ENCODE assay signal across 8 cellular contexts in the genomic region with DNA sequence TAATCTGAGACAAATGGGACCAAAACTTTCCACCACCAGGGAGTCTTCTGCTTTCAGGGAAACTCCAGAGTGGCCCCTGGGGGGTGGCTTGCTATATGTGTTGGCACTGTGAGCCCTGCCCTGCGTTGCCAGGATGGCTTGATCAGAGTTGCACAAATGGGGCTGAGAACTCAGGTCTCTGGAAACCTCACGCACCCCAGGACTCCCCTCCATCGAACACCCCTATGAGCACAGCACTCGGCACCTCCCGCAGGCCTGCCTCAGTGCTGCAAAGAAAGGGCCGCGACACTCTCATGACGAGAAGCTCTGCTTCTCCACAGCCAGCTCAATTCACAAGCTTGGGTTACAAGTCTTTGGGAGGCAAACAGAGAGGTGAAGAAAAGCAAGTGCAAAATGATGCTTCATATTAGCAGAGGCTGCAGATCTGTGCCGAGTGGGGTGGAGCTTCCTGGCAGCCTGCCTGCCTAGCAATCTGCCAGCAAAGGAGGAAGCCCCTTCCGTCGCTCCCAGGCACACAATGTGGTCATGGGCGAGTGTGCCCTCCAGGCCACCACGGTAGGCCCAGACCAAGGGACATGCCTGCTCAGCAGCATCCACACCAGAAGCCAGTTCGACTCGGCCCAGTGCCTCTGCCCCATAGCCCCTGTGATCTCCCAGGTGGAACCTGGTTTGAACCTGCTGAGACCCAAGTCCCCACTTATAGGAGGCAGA. TPM values are rescaled to one million over a fixed set of nuclear protein-coding genes. Genes with fewer than 3 reads are reported as not detected.
DNase-seq lines count a peak whose midpoint lies in the region; ATAC-seq and TF ChIP-seq lines count a peak whose summit lies in the region.

No MANE protein-coding gene starts in this region.

- H3K27me3 ChIP-seq in Caco-2 (replicated peaks; ENCODE audit: control insufficient read depth, insufficient read depth, low read length) (no peaks in the 10 kb centered on the region), body of pancreas (no peaks in the 10 kb centered on the region), layer of hippocampus (ENCODE audit: control insufficient read depth, insufficient read depth, low read length) (no peaks in the 10 kb centered on the region)

- peak overlapping the region; percentile 95 for H3K27ac Mint-ChIP-seq in Caco-2 (ENCODE audit: unreplicated experiment)

- no peak for TF ChIP-seq POLR2A in body of pancreas (IDR thresholded peaks at IDR 0.05)

- peak overlapping the region; percentile 38 for H3K4me3 Mint-ChIP-seq in Caco-2 (ENCODE audit: unreplicated experiment)

- no peaks in the 10 kb centered on the region for H3K27me3 Mint-ChIP-seq in Caco-2 (ENCODE audit: insufficient read depth, unreplicated experiment)

- H3K4me3 ChIP-seq in Caco-2 (ENCODE audit: low read depth, low read length) (no peak overlapping the region), body of pancreas (no peak overlapping the region)

- 33 to 47% methylated on average over 8 to 15 of the region's 15 CpGs for WGBS in body of pancreas, 2 donors

- H3K9me3 ChIP-seq in Caco-2 (no peaks in the 10 kb centered on the region), body of pancreas (no peaks in the 10 kb centered on the region)

- H3K36me3 ChIP-seq in Caco-2 (ENCODE audit: control insufficient read depth, insufficient read depth, low read length) (peaks cover 10% of the 10 kb centered on the region), body of pancreas (replicated peaks in 1 of 2; ENCODE audit: insufficient read depth in 1 of 2, low read depth in 2 of 2) (no peaks in the 10 kb centered on the region)

- POLR2A ChIA-PET in Caco-2 (lab: Charles Lee) = interaction anchor here (0.8 to 1.4 kb wide), 2 partner anchors 37 to 56 kb away, joined by 3 to 5 read pairs; partner anchors contain the start of gene MYH9

- BruUV-seq in Caco-2 (replicated peaks; lab: Mats Ljungman, UMichigan) = TSS peak; percentile 43

- H3K36me3 Mint-ChIP-seq in Caco-2 (ENCODE audit: insufficient read depth, unreplicated experiment) = peaks cover 100% of the 10 kb centered on the region

- H3K27ac ChIP-seq in body of pancreas = peak overlapping the region; percentile 71 to 96 (median 89)
- H3K27ac ChIP-seq in layer of hippocampus (ENCODE audit: low read depth, low read length) = peak overlapping the region; percentile 84

- ATAC-seq in SK-N-SH treated with all-trans-retinoic acid at 6 μM for 48 hours (peak; percentile 0; the same call in 2 of the 3 replicates), body of pancreas (no peak), HG03571 (IDR thresholded peaks at IDR 0.05; ENCODE audit: unreplicated experiment) (no peak)

- H3K9me3 Mint-ChIP-seq in Caco-2 (ENCODE audit: unreplicated experiment) = no peaks in the 10 kb centered on the region

- TF ChIP-seq CTCF in Caco-2 (IDR thresholded peaks at IDR 0.05; ENCODE audit: insufficient read depth in 1 of 2, low read depth in 1 of 2, low read length in 1 of 2, severe bottlenecking in 1 of 2, unreplicated experiment in 1 of 2) (no peak), body of pancreas (IDR thresholded peaks at IDR 0.05) (no peak)

- H3K4me1 Mint-ChIP-seq in Caco-2 (ENCODE audit: low read depth, unreplicated experiment) = peaks cover 75% of the 10 kb centered on the region

- peaks cover 75% of the 10 kb centered on the region for H3K4me1 ChIP-seq in Caco-2
- peaks cover 100% of the 10 kb centered on the region for H3K4me1 ChIP-seq in body of pancreas

- DNase-seq in Caco-2 (no peak), HK-2 (ENCODE audit: unreplicated experiment) (peak; percentile 61), body of pancreas (peak; percentile 46 to 74 (median 65)), foreskin melanocyte (no peak)
- peak in 2 of 3 experiments; percentile 20 to 49 for DNase-seq in stimulated activated CD4-positive, alpha-beta T cell treated with anti-CD3 and anti-CD28 coated beads, TNF-alpha, amount 100 ng/mL, for 24 hours (ENCODE audit: low read depth in 3 of 3)

- CTCF ChIA-PET in Caco-2 (lab: Charles Lee) = interaction anchor here (1.0 to 1.5 kb wide), 3 partner anchors 28 to 138 kb away, joined by 3 to 4 read pairs (median 3); no protein-coding TSS in a partner anchor

- intact Hi-C loops in Caco-2 (cut with micrococcal nuclease; ENCODE audit: unreplicated experiment) (no loop called here), body of pancreas (cut with DNase I) (no loop called here)

TF ChIP-seq in SK-N-SH treated with all-trans-retinoic acid at 6 μM for 48 hours, 23 proteins besides CTCF, POLR2A, EP300 and RAD21 (continues in another document):
- TF ChIP-seq SNAI2 (CRISPR knock-in tag; IDR thresholded peaks at IDR 0.05) = no peak
- TF ChIP-seq TCF4 (CRISPR knock-in tag; IDR thresholded peaks at IDR 0.05; ENCODE audit: borderline replicate concordance) = no peak
- TF ChIP-seq, protein P1, sequence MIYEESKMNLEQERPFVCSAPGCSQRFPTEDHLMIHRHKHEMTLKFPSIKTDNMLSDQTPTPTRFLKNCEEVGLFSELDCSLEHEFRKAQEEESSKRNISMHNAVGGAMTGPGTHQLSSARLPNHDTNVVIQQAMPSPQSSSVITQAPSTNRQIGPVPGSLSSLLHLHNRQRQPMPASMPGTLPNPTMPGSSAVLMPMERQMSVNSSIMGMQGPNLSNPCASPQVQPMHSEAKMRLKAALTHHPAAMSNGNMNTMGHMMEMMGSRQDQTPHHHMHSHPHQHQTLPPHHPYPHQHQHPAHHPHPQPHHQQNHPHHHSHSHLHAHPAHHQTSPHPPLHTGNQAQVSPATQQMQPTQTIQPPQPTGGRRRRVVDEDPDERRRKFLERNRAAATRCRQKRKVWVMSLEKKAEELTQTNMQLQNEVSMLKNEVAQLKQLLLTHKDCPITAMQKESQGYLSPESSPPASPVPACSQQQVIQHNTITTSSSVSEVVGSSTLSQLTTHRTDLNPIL (CRISPR knock-in tag; IDR thresholded peaks at IDR 0.05; ENCODE audit: low read depth) = no peak
- TF ChIP-seq RARB (CRISPR knock-in tag; IDR thresholded peaks at IDR 0.05) = no peak
- no peak for TF ChIP-seq ISL1 (CRISPR knock-in tag; IDR thresholded peaks at IDR 0.05)
- TF ChIP-seq, protein P2, sequence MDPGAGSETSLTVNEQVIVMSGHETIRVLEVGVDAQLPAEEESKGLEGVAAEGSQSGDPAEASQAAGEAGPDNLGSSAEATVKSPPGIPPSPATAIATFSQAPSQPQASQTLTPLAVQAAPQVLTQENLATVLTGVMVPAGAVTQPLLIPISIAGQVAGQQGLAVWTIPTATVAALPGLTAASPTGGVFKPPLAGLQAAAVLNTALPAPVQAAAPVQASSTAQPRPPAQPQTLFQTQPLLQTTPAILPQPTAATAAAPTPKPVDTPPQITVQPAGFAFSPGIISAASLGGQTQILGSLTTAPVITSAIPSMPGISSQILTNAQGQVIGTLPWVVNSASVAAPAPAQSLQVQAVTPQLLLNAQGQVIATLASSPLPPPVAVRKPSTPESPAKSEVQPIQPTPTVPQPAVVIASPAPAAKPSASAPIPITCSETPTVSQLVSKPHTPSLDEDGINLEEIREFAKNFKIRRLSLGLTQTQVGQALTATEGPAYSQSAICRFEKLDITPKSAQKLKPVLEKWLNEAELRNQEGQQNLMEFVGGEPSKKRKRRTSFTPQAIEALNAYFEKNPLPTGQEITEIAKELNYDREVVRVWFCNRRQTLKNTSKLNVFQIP (CRISPR knock-in tag; IDR thresholded peaks at IDR 0.05; ENCODE audit: borderline replicate concordance, low read depth) = no peak
- TF ChIP-seq ZNF8 (CRISPR knock-in tag; IDR thresholded peaks at IDR 0.05) = no peak
- TF ChIP-seq ESRRG (CRISPR knock-in tag; IDR thresholded peaks at IDR 0.05) = no peak
- no peak for TF ChIP-seq ZFP30 (CRISPR knock-in tag; IDR thresholded peaks at IDR 0.05)
- TF ChIP-seq TOX (CRISPR knock-in tag; IDR thresholded peaks at IDR 0.05; ENCODE audit: borderline replicate concordance) = no peak
- no peak for TF ChIP-seq CSRNP3 (CRISPR knock-in tag; IDR thresholded peaks at IDR 0.05)
- TF ChIP-seq BACH2 (CRISPR knock-in tag; IDR thresholded peaks at IDR 0.05; ENCODE audit: borderline replicate concordance) = no peak
- no peak for TF ChIP-seq GLIS3 (CRISPR knock-in tag; IDR thresholded peaks at IDR 0.05)
- TF ChIP-seq TSHZ2 (CRISPR knock-in tag; IDR thresholded peaks at IDR 0.05) = no peak
- TF ChIP-seq ZC3H10 (CRISPR knock-in tag; IDR thresholded peaks at IDR 0.05) = no peak
- no peak for TF ChIP-seq CSDC2 (CRISPR knock-in tag; IDR thresholded peaks at IDR 0.05)

RNA-seq across cellular contexts. Expression of gene MYH9, which starts 55.7 kb away (rescaled TPM):
- total RNA-seq in Caco-2 (2022) (513 and 539 TPM in 2 replicates), body of pancreas (100 to 1,000 TPM; 294 to 323 TPM)

Comparison
In these comparisons a context has a peak if more than half of its experiments do, and no peak if none do; other contexts are left out.
1. DNase-seq: peak in HK-2 (single experiment), body of pancreas (4 of 4) and stimulated activated CD4-positive, alpha-beta T cell treated with anti-CD3 and anti-CD28 coated beads, TNF-alpha, amount 100 ng/mL, for 24 hours (2 of 3); none in Caco-2 (0 of 2) and foreskin melanocyte (single experiment).